Comparison of ENCODE assay signal across 1 cellular context in genomic region chr14:94346841-94347240, GRCh38.
TF ChIP-seq lines count a peak whose summit lies in the region.

No MANE protein-coding gene starts in this region.

TF ChIP-seq in GM12891, 5 proteins besides CTCF, POLR2A, EP300 and RAD21:
- no peak for TF ChIP-seq POU2F2 (IDR thresholded peaks at IDR 0.05; ENCODE audit: low read depth, low read length)
- TF ChIP-seq PAX5 (IDR thresholded peaks at IDR 0.05; ENCODE audit: insufficient read depth, low read length, severe bottlenecking) = no peak
- no peak for TF ChIP-seq POLR2AphosphoS5 (IDR thresholded peaks at IDR 0.05; ENCODE audit: low read depth, low read length)
- no peak for TF ChIP-seq SPI1 (IDR thresholded peaks at IDR 0.05; ENCODE audit: low read depth, low read length)
- no peak for TF ChIP-seq TAF1 (IDR thresholded peaks at IDR 0.05; ENCODE audit: low read depth, low read length)
